8 cellular contexts compared by ENCODE assay signal in genomic region chr6:142925575-142926110, GRCh38. TPM values are rescaled to one million over a fixed set of nuclear protein-coding genes. Genes with fewer than 3 reads are reported as not detected.
DNase-seq lines count a peak whose midpoint lies in the region; ATAC-seq, FAIRE-seq and TF ChIP-seq lines count a peak whose summit lies in the region.

No MANE protein-coding gene starts in this region.

- no peak overlapping the region for H3K27ac ChIP-seq in kidney (ENCODE audit: low read depth in 2 of 2, low read length in 2 of 2)

- H3K9me3 ChIP-seq in kidney (ENCODE audit: control insufficient read depth in 1 of 2, low read length in 2 of 2) = no peaks in the 10 kb centered on the region

- H3K4me3 Mint-ChIP-seq in activated T-cell treated with anti-CD3 and anti-CD28 coated beads, Interleukin-2, amount 50 U/mL, for 4 hours = peak overlapping the region; percentile 90
- H3K4me3 Mint-ChIP-seq in activated naive CD8-positive, alpha-beta T cell treated with anti-CD3 and anti-CD28 coated beads, Interleukin-2, amount 10 ng/mL, durations not matched to agents 7 days and 5 days = peak overlapping the region; percentile 73
- H3K4me3 Mint-ChIP-seq in stimulated activated naive CD8-positive, alpha-beta T cell treated with anti-CD3 and anti-CD28 coated beads, Interleukin-15, amount 100 ng/mL, for 72 hours = peak overlapping the region; percentile 20 to 99

- intact Hi-C loops in kidney (cut with DNase I) = no loop called here

- H3K36me3 ChIP-seq in kidney (ENCODE audit: control insufficient read depth in 1 of 2, insufficient read depth in 2 of 2, low read length in 2 of 2) = no peaks in the 10 kb centered on the region

- no peak overlapping the region for H3K9ac ChIP-seq in kidney (ENCODE audit: low read length in 2 of 2)

- H3K4me1 Mint-ChIP-seq in activated T-cell treated with anti-CD3 and anti-CD28 coated beads, Interleukin-2, amount 50 U/mL, for 4 hours (ENCODE audit: low read depth) = peaks cover 62% of the 10 kb centered on the region
- H3K4me1 Mint-ChIP-seq in activated naive CD8-positive, alpha-beta T cell treated with anti-CD3 and anti-CD28 coated beads, Interleukin-2, amount 10 ng/mL, durations not matched to agents 7 days and 5 days = peaks cover 41% of the 10 kb centered on the region
- peaks cover 47% of the 10 kb centered on the region for H3K4me1 Mint-ChIP-seq in stimulated activated naive CD8-positive, alpha-beta T cell treated with anti-CD3 and anti-CD28 coated beads, Interleukin-15, amount 100 ng/mL, for 72 hours

- no peaks in the 10 kb centered on the region for H3K27me3 Mint-ChIP-seq in activated T-cell treated with anti-CD3 and anti-CD28 coated beads, Interleukin-2, amount 50 U/mL, for 4 hours (ENCODE audit: low read depth)
- no peaks in the 10 kb centered on the region for H3K27me3 Mint-ChIP-seq in activated naive CD8-positive, alpha-beta T cell treated with anti-CD3 and anti-CD28 coated beads, Interleukin-2, amount 10 ng/mL, durations not matched to agents 7 days and 5 days
- no peaks in the 10 kb centered on the region for H3K27me3 Mint-ChIP-seq in stimulated activated naive CD8-positive, alpha-beta T cell treated with anti-CD3 and anti-CD28 coated beads, Interleukin-15, amount 100 ng/mL, for 72 hours

- peak overlapping the region; percentile 87 for H3K27ac Mint-ChIP-seq in activated naive CD8-positive, alpha-beta T cell treated with anti-CD3 and anti-CD28 coated beads, Interleukin-2, amount 10 ng/mL, durations not matched to agents 7 days and 5 days
- peak overlapping the region; percentile 96 to 98 for H3K27ac Mint-ChIP-seq in stimulated activated naive CD8-positive, alpha-beta T cell treated with anti-CD3 and anti-CD28 coated beads, Interleukin-15, amount 100 ng/mL, for 72 hours

- DNase-seq in activated T-cell treated with anti-CD3 and anti-CD28 coated beads, Interleukin-2, amount 50 U/mL, for 4 hours = no peak
- no peak for DNase-seq in activated T-cell treated with anti-CD3 and anti-CD28 coated beads, Interleukin-2, amount 50 U/mL, for 48 hours
- DNase-seq in activated naive CD8-positive, alpha-beta T cell treated with anti-CD3 and anti-CD28 coated beads, Interleukin-2, amount 10 ng/mL, durations not matched to agents 7 days and 5 days = no peak
- DNase-seq in kidney (no peak), NCI-H2107 (lab: John Stamatoyannopoulos, UW) (no peak), SKM-1 (lab: John Stamatoyannopoulos, UW; ENCODE audit: unreplicated experiment) (no peak), D721Med (ENCODE audit: insufficient read length, low spot score) (no peak)
- DNase-seq in stimulated activated naive CD8-positive, alpha-beta T cell treated with anti-CD3 and anti-CD28 coated beads, Interleukin-15, amount 100 ng/mL, for 72 hours = no peak

- H3K4me1 ChIP-seq in kidney (ENCODE audit: control insufficient read depth in 1 of 2, insufficient read depth in 1 of 2, low read depth in 1 of 2, low read length in 2 of 2) = peaks cover 2 to 13% of the 10 kb centered on the region in 2 donors

- no peak for TF ChIP-seq CTCF in kidney (IDR thresholded peaks at IDR 0.05; ENCODE audit: borderline replicate concordance, extremely low read depth, insufficient read depth)
- no peak for TF ChIP-seq CTCF in D721Med (IDR thresholded peaks at IDR 0.05; ENCODE audit: insufficient read depth, missing control alignments)

- FAIRE-seq in kidney (lab: Jason Lieb, UNC) = peak; percentile 76
- FAIRE-seq in D721Med (lab: Jason Lieb, UNC) = no peak

- peaks cover 12% of the 10 kb centered on the region for H3K36me3 Mint-ChIP-seq in activated T-cell treated with anti-CD3 and anti-CD28 coated beads, Interleukin-2, amount 50 U/mL, for 4 hours (ENCODE audit: insufficient read depth)
- peaks cover 9% of the 10 kb centered on the region for H3K36me3 Mint-ChIP-seq in activated naive CD8-positive, alpha-beta T cell treated with anti-CD3 and anti-CD28 coated beads, Interleukin-2, amount 10 ng/mL, durations not matched to agents 7 days and 5 days

- H3K4me3 ChIP-seq in kidney (ENCODE audit: low read length in 2 of 2) = no peak overlapping the region

- ATAC-seq in activated T-cell treated with anti-CD3 and anti-CD28 coated beads, Interleukin-2, amount 50 U/mL, for 4 hours = peak; percentile 23 to 43
- no peak for ATAC-seq in activated naive CD8-positive, alpha-beta T cell treated with anti-CD3 and anti-CD28 coated beads, Interleukin-2, amount 10 ng/mL, durations not matched to agents 7 days and 5 days (ENCODE audit: low read depth)
- ATAC-seq in stimulated activated naive CD8-positive, alpha-beta T cell treated with anti-CD3 and anti-CD28 coated beads, Interleukin-15, amount 100 ng/mL, for 72 hours = no peak

- H3K9me3 Mint-ChIP-seq in activated T-cell treated with anti-CD3 and anti-CD28 coated beads, Interleukin-2, amount 50 U/mL, for 4 hours = no peaks in the 10 kb centered on the region
- H3K9me3 Mint-ChIP-seq in activated naive CD8-positive, alpha-beta T cell treated with anti-CD3 and anti-CD28 coated beads, Interleukin-2, amount 10 ng/mL, durations not matched to agents 7 days and 5 days = no peaks in the 10 kb centered on the region
- no peaks in the 10 kb centered on the region for H3K9me3 Mint-ChIP-seq in stimulated activated naive CD8-positive, alpha-beta T cell treated with anti-CD3 and anti-CD28 coated beads, Interleukin-15, amount 100 ng/mL, for 72 hours

- POLR2A ChIA-PET in activated naive CD8-positive, alpha-beta T cell treated with anti-CD3 and anti-CD28 coated beads, Interleukin-2, amount 10 ng/mL, durations not matched to agents 7 days and 5 days (lab: Charles Lee) = interaction anchor here (1.6 to 4.4 kb wide), 10 partner anchors 10 to 82 kb away, joined by 5 to 61 read pairs (median 12); partner anchors contain the start of gene HIVEP2

RNA-seq across cellular contexts. Expression of gene HIVEP2, which starts 19.3 kb away (rescaled TPM):
- 10 to 100 TPM; 34.9 to 40.9 (median 36.3) TPM for total RNA-seq in activated T-cell treated with anti-CD3 and anti-CD28 coated beads, Interleukin-2, amount 50 U/mL, for 4 hours
- 10 to 100 TPM; 45.8 to 49.7 TPM for total RNA-seq in activated naive CD8-positive, alpha-beta T cell treated with anti-CD3 and anti-CD28 coated beads, Interleukin-2, amount 10 ng/mL, durations not matched to agents 7 days and 5 days
- total RNA-seq in kidney = 26.0 TPM
- 2.4 TPM for polyA plus RNA-seq in kidney (ENCODE audit: insufficient read depth, low read depth, low replicate concordance)

Comparison
In these comparisons a context has a peak if more than half of its experiments do, and no peak if none do; other contexts are left out.
1. ATAC-seq: peak in activated T-cell treated with anti-CD3 and anti-CD28 coated beads, Interleukin-2, amount 50 U/mL, for 4 hours (2 of 2); none in activated naive CD8-positive, alpha-beta T cell treated with anti-CD3 and anti-CD28 coated beads, Interleukin-2, amount 10 ng/mL, durations not matched to agents 7 days and 5 days (single experiment) and stimulated activated naive CD8-positive, alpha-beta T cell treated with anti-CD3 and anti-CD28 coated beads, Interleukin-15, amount 100 ng/mL, for 72 hours (single experiment).
2. Peak in every context shown above with its lines, with median percentiles within 50 percentile points of each other: H3K4me3 Mint-ChIP-seq.